ENCODE assay signal across 8 cellular contexts in genomic region chr14:106000029-106000511, GRCh38.
A peak's percentile ranks its signal among the peaks of the same experiment; 100 is the strongest.
DNase-seq lines count a peak whose midpoint lies in the region; ATAC-seq and TF ChIP-seq lines count a peak whose summit lies in the region.
"Not testable (repeated sequence)": the region's sequence is repeated elsewhere in the genome, so short reads cannot be mapped to it uniquely, and the experiment has no call there.

No MANE protein-coding gene starts in this region.

- not testable (repeated sequence) for H3K9me3 Mint-ChIP-seq in T-helper 2 cell treated with Interferon-gamma antibody and Interleukin-4, amounts not matched to agents 5 μg/mL and 100 μg/mL, for 36 hours
- peaks cover 0 to 10% (median 0%) of the 10 kb centered on the region in 11 donors for H3K9me3 Mint-ChIP-seq in naive thymus-derived CD4-positive, alpha-beta T cell

- not testable (repeated sequence) for H3K4me3 ChIP-seq in naive thymus-derived CD4-positive, alpha-beta T cell (ENCODE audit: low read length); testis

- not testable (repeated sequence) for H3K36me3 Mint-ChIP-seq in T-helper 2 cell treated with Interferon-gamma antibody and Interleukin-4, amounts not matched to agents 5 μg/mL and 100 μg/mL, for 36 hours (ENCODE audit: low read depth); naive thymus-derived CD4-positive, alpha-beta T cell

- H3K4me1 Mint-ChIP-seq in T-helper 2 cell treated with Interferon-gamma antibody and Interleukin-4, amounts not matched to agents 5 μg/mL and 100 μg/mL, for 36 hours (ENCODE audit: low read depth): peaks cover 34% of the 10 kb centered on the region
- H3K4me1 Mint-ChIP-seq in naive thymus-derived CD4-positive, alpha-beta T cell: peaks cover 19 to 69% (median 51%) of the 10 kb centered on the region in 7 donors

- ATAC-seq in GM19395 (IDR thresholded peaks at IDR 0.05; ENCODE audit: unreplicated experiment) (peak; percentile 47), HG02571 (IDR thresholded peaks at IDR 0.05; ENCODE audit: unreplicated experiment) (peak; percentile 44), HG03196 (IDR thresholded peaks at IDR 0.05; ENCODE audit: unreplicated experiment) (peak; percentile 25)
- ATAC-seq in naive thymus-derived CD4-positive, alpha-beta T cell: not testable (repeated sequence)

- POLR2A ChIA-PET in naive thymus-derived CD4-positive, alpha-beta T cell (lab: Charles Lee): not testable (repeated sequence)

- not testable (repeated sequence) for H3K4me3 Mint-ChIP-seq in T-helper 2 cell treated with Interferon-gamma antibody and Interleukin-4, amounts not matched to agents 5 μg/mL and 100 μg/mL, for 36 hours
- peak overlapping the region in 2 of 10 donors; percentile 21 to 47 for H3K4me3 Mint-ChIP-seq in naive thymus-derived CD4-positive, alpha-beta T cell

- H3K27ac Mint-ChIP-seq in T-helper 2 cell treated with Interferon-gamma antibody and Interleukin-4, amounts not matched to agents 5 μg/mL and 100 μg/mL, for 36 hours: not testable (repeated sequence)
- peak overlapping the region in 7 of 9 donors; percentile 21 to 79 (median 59) for H3K27ac Mint-ChIP-seq in naive thymus-derived CD4-positive, alpha-beta T cell

- TF ChIP-seq POLR2A in testis (IDR thresholded peaks at IDR 0.05): not testable (repeated sequence)

- not testable (repeated sequence) for H3K27me3 Mint-ChIP-seq in T-helper 2 cell treated with Interferon-gamma antibody and Interleukin-4, amounts not matched to agents 5 μg/mL and 100 μg/mL, for 36 hours (ENCODE audit: low read depth); naive thymus-derived CD4-positive, alpha-beta T cell

- H3K27me3 ChIP-seq in naive thymus-derived CD4-positive, alpha-beta T cell (ENCODE audit: control insufficient read depth in 2 of 2, insufficient read depth in 2 of 2, low read length in 2 of 2); testis: not testable (repeated sequence)

- CTCF ChIA-PET in naive thymus-derived CD4-positive, alpha-beta T cell (lab: Charles Lee): interaction anchor here (2.1 kb wide), 1 partner anchor 26 kb away, joined by 7 read pairs; no protein-coding TSS in a partner anchor

- intact Hi-C loops in naive thymus-derived CD4-positive, alpha-beta T cell (cut with micrococcal nuclease): loop anchor here in 1 of 2 donors (10.0 kb wide), 1 partner anchor 185 kb away; no protein-coding TSS in a partner anchor
- intact Hi-C loops in testis (cut with DNase I; ENCODE audit: low total_unique reads): not testable (repeated sequence)

- TF ChIP-seq CTCF in GM12874 (IDR thresholded peaks at IDR 0.05; ENCODE audit: insufficient read depth, low read depth, low read length): peak; percentile 80
- TF ChIP-seq CTCF in testis (IDR thresholded peaks at IDR 0.05): not testable (repeated sequence)

- H3K27ac ChIP-seq in naive thymus-derived CD4-positive, alpha-beta T cell (ENCODE audit: low read depth, low read length); testis: not testable (repeated sequence)

- not testable (repeated sequence) for H3K9me3 ChIP-seq in naive thymus-derived CD4-positive, alpha-beta T cell (ENCODE audit: control insufficient read depth in 2 of 3, low read length in 3 of 3); testis

- WGBS in testis, 2 donors: no CpG with 5 or more reads among the region's 12 CpGs

- peaks cover 7 to 30% of the 10 kb centered on the region in 2 donors for H3K4me1 ChIP-seq in naive thymus-derived CD4-positive, alpha-beta T cell (ENCODE audit: control insufficient read depth in 2 of 2, insufficient read depth in 2 of 2, low read length in 2 of 2)
- not testable (repeated sequence) for H3K4me1 ChIP-seq in testis

- peak; percentile 52 for DNase-seq in T-helper 2 cell treated with Interferon-gamma antibody and Interleukin-4, amounts not matched to agents 5 μg/mL and 100 μg/mL, for 36 hours (ENCODE audit: low spot score)
- peak; percentile 71 for DNase-seq in activated effector memory CD4-positive, alpha-beta T cell treated with anti-CD3 and anti-CD28 coated beads, Interleukin-2, amount 50 U/mL, for 16 hours
- peak in 2 of 9 donors; percentile 16 to 61 for DNase-seq in naive thymus-derived CD4-positive, alpha-beta T cell
- DNase-seq in testis: peak; percentile 76

- not testable (repeated sequence) for H3K36me3 ChIP-seq in naive thymus-derived CD4-positive, alpha-beta T cell (ENCODE audit: control insufficient read depth in 2 of 3, insufficient read depth in 3 of 3, low read length in 3 of 3); testis (ENCODE audit: low read depth, missing control alignments)
